ENCODE assay signal across 23 cellular contexts in genomic region chr1:218336353-218336752, GRCh38. TPM values are rescaled to one million over a fixed set of nuclear protein-coding genes. Genes with fewer than 3 reads are reported as not detected.
A peak's percentile ranks its signal among the peaks of the same experiment; 100 is the strongest.
DNase-seq lines count a peak whose midpoint lies in the region; ATAC-seq, FAIRE-seq and TF ChIP-seq lines count a peak whose summit lies in the region.
"Had no signal": no experiment of that assay in that cellular context is flagged by ENCODE, and none has a peak within 500 bp of the region (broad histone marks: within the 10 kb centered on the region; RNA-seq: fewer than 3 reads in every experiment).

No MANE protein-coding gene starts in this region.

- H3K9me3 ChIP-seq in BE2C = no peaks in the 10 kb centered on the region
- H3K9me3 ChIP-seq: HAP-1, stomach, uterus had no signal

- no peak for ATAC-seq in GM19397 (IDR thresholded peaks at IDR 0.05; ENCODE audit: unreplicated experiment)
- ATAC-seq: Right ventricle myocardium inferior had no signal

- peak; percentile 43 for FAIRE-seq in H54 (lab: Jason Lieb, UNC)
- FAIRE-seq: endothelial cell of umbilical vein had no signal

- peaks cover 3% of the 10 kb centered on the region; the same call in 1 of the 2 replicates for H3K36me3 ChIP-seq in BE2C
- H3K36me3 ChIP-seq: HAP-1, uterus had no signal

- no peak for TF ChIP-seq POLR2A in H54 (IDR thresholded peaks at IDR 0.05; ENCODE audit: low read depth, low read length)

- TF ChIP-seq CTCF in BE2C (IDR thresholded peaks at IDR 0.05; ENCODE audit: low read depth, low read length) = no peak
- TF ChIP-seq CTCF in fibroblast of mammary gland (conservative IDR thresholded peaks at IDR 0.05; ENCODE audit: control insufficient read depth, insufficient read depth, low read depth, low read length) = no peak

- H3K27me3 ChIP-seq in BE2C = no peaks in the 10 kb centered on the region
- H3K27me3 ChIP-seq: stomach, uterus had no signal

- DNase-seq in BE2C = peak; percentile 67
- no peak for DNase-seq in H54 (ENCODE audit: insufficient read length, low spot score)
- peak; percentile 23 for DNase-seq in NCI-H345 (lab: John Stamatoyannopoulos, UW)
- peak; percentile 25 for DNase-seq in fibroblast of mammary gland (ENCODE audit: low read depth)
- no peak for DNase-seq in hippocampal formation (lab: John Stamatoyannopoulos, UW)
- no peak for DNase-seq in OCI-M2 (lab: John Stamatoyannopoulos, UW; ENCODE audit: unreplicated experiment)
- no peak for DNase-seq in foreskin melanocyte
- DNase-seq: ACHN; activated CD4-positive, alpha-beta T cell treated with anti-CD3 and anti-CD28 coated beads for 1 hour; activated gamma-delta T cell; amygdala; CD4-positive, alpha-beta T cell; EL; MV-4-11; NCI-H2171; stomach; T-helper 2 cell; uterus had no signal

- no peak overlapping the region for H3K4me3 ChIP-seq in BE2C (ENCODE audit: low read depth, low read length)
- no peak overlapping the region for H3K4me3 ChIP-seq in fibroblast of mammary gland (ENCODE audit: control insufficient read depth, low read depth, low read length)
- H3K4me3 ChIP-seq: coronary artery, HAP-1, stomach, uterus had no signal

- H3K4me1 ChIP-seq in BE2C = peaks cover 4% of the 10 kb centered on the region
- H3K4me1 ChIP-seq: HAP-1, uterus had no signal

RNA-seq across cellular contexts. Expression of gene TGFB2, which starts 8.8 kb away (rescaled TPM):
- not detected for polyA plus RNA-seq in BE2C (2012; ENCODE audit: insufficient read depth, insufficient read length, low read depth)

RNA-seq across cellular contexts. Expression of gene RRP15, which starts 51.3 kb away (rescaled TPM):
- 18.8 TPM for polyA plus RNA-seq in BE2C (2012; ENCODE audit: insufficient read depth, insufficient read length, low read depth)

Comparison
In these comparisons a context has a peak if more than half of its experiments do, and no peak if none do; other contexts are left out.
1. DNase-seq: peak in BE2C (single experiment), NCI-H345 (single experiment) and fibroblast of mammary gland (single experiment); none in H54 (single experiment), hippocampal formation (0 of 2), OCI-M2 (single experiment) and foreskin melanocyte (single experiment).